Comparison of ENCODE assay signal across 11 cellular contexts in the genomic region with DNA sequence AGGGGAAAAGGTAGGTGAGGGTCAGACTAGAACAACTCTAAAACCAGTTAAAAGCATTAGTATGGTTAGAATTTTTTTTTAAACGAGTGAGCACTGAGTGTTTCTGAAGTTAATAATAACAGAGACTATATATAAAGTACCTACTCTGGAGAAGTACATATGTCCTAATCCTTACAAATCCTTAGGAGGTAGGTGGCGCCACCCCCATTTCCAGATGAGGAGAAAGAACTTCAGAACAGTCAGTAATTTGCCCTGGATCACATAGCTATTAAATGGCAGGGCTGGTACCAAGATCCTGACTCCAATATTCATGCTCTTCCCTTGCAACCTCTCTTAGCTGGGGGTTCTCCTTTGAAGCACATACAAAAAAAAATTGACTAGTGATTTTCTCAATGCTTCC.
DNase-seq lines count a peak whose midpoint lies in the region; ATAC-seq, FAIRE-seq and TF ChIP-seq lines count a peak whose summit lies in the region.
"Had no signal": no experiment of that assay in that cellular context is flagged by ENCODE, and none has a peak within 500 bp of the region (broad histone marks: within the 10 kb centered on the region; RNA-seq: fewer than 3 reads in every experiment).

No MANE protein-coding gene starts in this region.

- no TSS peak for BruUV-seq in GM12878 (replicated peaks; lab: Mats Ljungman, UMichigan)

- CTCF ChIA-PET in GM12878 (lab: Yijun Ruan, JAX): interaction anchor here (0.6 to 4.7 kb wide), 8 partner anchors 8 to 81 kb away, joined by 3 to 24 read pairs (median 6); a partner anchor contains a TSS

- TF ChIP-seq RAD21 in GM12878 (IDR thresholded peaks at IDR 0.05; ENCODE audit: insufficient read depth, low read depth, low read length): no peak

- H3K79me2 ChIP-seq in GM12878 (ENCODE audit: control insufficient read depth, insufficient read depth, low read length) (no peaks in the 10 kb centered on the region), osteoblast (ENCODE audit: insufficient read depth, low read length) (no peaks in the 10 kb centered on the region)

- H3K36me3 ChIP-seq in GM12878 (ENCODE audit: control insufficient read depth in 2 of 2, insufficient read depth in 2 of 2, low read length in 1 of 2): peaks cover 4% of the 10 kb centered on the region in 2 experiments; a peak in 3 of 4 replicates
- no peaks in the 10 kb centered on the region for H3K36me3 ChIP-seq in osteoblast (ENCODE audit: insufficient read depth, low read length)

- intact Hi-C loops in GM12878 (cut with micrococcal nuclease; ENCODE audit: unreplicated experiment): loop anchor here (2.0 kb wide), 1 partner anchor 61 kb away; no protein-coding TSS in a partner anchor

- H3K27me3 ChIP-seq in GM12878 (replicated peaks in 1 of 2; ENCODE audit: control insufficient read depth in 2 of 2, insufficient read depth in 2 of 2, low read length in 1 of 2) (no peaks in the 10 kb centered on the region), osteoblast (ENCODE audit: insufficient read depth, low read length) (no peaks in the 10 kb centered on the region)

- ATAC-seq in GM12878 (no peak), GM18517 (IDR thresholded peaks at IDR 0.05; ENCODE audit: unreplicated experiment) (no peak), HG03175 (IDR thresholded peaks at IDR 0.05; ENCODE audit: unreplicated experiment) (no peak)
- ATAC-seq: sciatic nerve had no signal

- peak; percentile 23; the same call in 1 of the 2 replicates for TF ChIP-seq CTCF in LNCAP (IDR thresholded peaks at IDR 0.05)
- TF ChIP-seq CTCF in GM12878 (IDR thresholded peaks at IDR 0.05 in 2 of 3, conservative IDR thresholded peaks at IDR 0.05 in 1 of 3; ENCODE audit: control insufficient read depth in 2 of 3, extremely low read depth in 1 of 3, insufficient read depth in 1 of 3, low read depth in 3 of 3, low read length in 3 of 3): no peak; a peak in 1 of 6 replicates
- TF ChIP-seq CTCF in osteoblast (IDR thresholded peaks at IDR 0.05; ENCODE audit: extremely low read depth, low read depth, low read length): peak; percentile 34

- SMC1A ChIA-PET in GM12878 (lab: Charles Lee; ENCODE audit: uncharacterized antibody, unreplicated experiment): interaction anchor here (0.6 to 2.8 kb wide), 5 partner anchors 61 to 726 kb away, joined by 3 to 26 read pairs (median 3); a partner anchor contains a TSS

- DNase-seq in DMS 273 (lab: John Stamatoyannopoulos, UW; ENCODE audit: unreplicated experiment): peak; percentile 51
- DNase-seq in DMS 273 treated with DMSO at 0.1 percent for 48 hours (lab: John Stamatoyannopoulos, UW): no peak
- DNase-seq in GM12878 (ENCODE audit: low read depth, low spot score): no peak
- no peak for DNase-seq in osteoblast (ENCODE audit: insufficient read length, low spot score, missing footprints)
- no peak for DNase-seq in frontal cortex (ENCODE audit: low spot score in 2 of 2)
- DNase-seq: 8988T, NCI-H1930 had no signal

- no peak for TF ChIP-seq POLR2A in GM12878 (IDR thresholded peaks at IDR 0.05; ENCODE audit: low read depth, low read length)

- H3K9me3 ChIP-seq in GM12878 (replicated peaks; ENCODE audit: control insufficient read depth, insufficient read depth, low read length) (no peaks in the 10 kb centered on the region), osteoblast (ENCODE audit: low read depth, low read length) (no peaks in the 10 kb centered on the region)

- no peak overlapping the region for H3K4me3 ChIP-seq in GM12878
- no peak overlapping the region for H3K4me3 ChIP-seq in osteoblast (ENCODE audit: insufficient read depth, low read length)

- POLR2A ChIA-PET in GM12878 (lab: Charles Lee): interaction anchor here (0.6 kb wide), 1 partner anchor 83 kb away, joined by 4 read pairs; no protein-coding TSS in a partner anchor

- TF ChIP-seq EP300 in GM12878 (IDR thresholded peaks at IDR 0.05; ENCODE audit: borderline replicate concordance in 1 of 2, control insufficient read depth in 1 of 2, low read depth in 2 of 2, low read length in 2 of 2): no peak

- H3K4me2 ChIP-seq in GM12878 (ENCODE audit: control insufficient read depth, insufficient read depth) (no peak overlapping the region), osteoblast (ENCODE audit: insufficient read depth, low read length) (no peak overlapping the region)

- no peak overlapping the region for H2AFZ ChIP-seq in GM12878 (ENCODE audit: control insufficient read depth, low read depth, low read length)
- no peak overlapping the region for H2AFZ ChIP-seq in osteoblast (ENCODE audit: low read length)

- 65% methylated on average over 2 of the region's 2 CpGs for WGBS in GM12878 (ENCODE audit: insufficient coverage, insufficient replicate concordance, low lambda C conversion rate, missing lambda C conversion rate)

- H3K4me1 ChIP-seq in GM12878 (ENCODE audit: control insufficient read depth, insufficient read depth, low read length) (peaks cover 15% of the 10 kb centered on the region), osteoblast (ENCODE audit: insufficient read depth, low read length) (no peaks in the 10 kb centered on the region)

- no peaks in the 10 kb centered on the region for H4K20me1 ChIP-seq in GM12878 (ENCODE audit: control insufficient read depth, insufficient read depth)
- no peaks in the 10 kb centered on the region for H4K20me1 ChIP-seq in osteoblast (ENCODE audit: insufficient read depth, low read length)

- H3K27ac ChIP-seq in GM12878 (ENCODE audit: control insufficient read depth, insufficient read depth): peak overlapping the region; percentile 54; the same call in 1 of the 2 replicates
- H3K27ac ChIP-seq in osteoblast (ENCODE audit: low read depth, low read length): no peak overlapping the region

- no peak for FAIRE-seq in GM12878 (lab: Jason Lieb, UNC)
- no peak for FAIRE-seq in frontal cortex (lab: Jason Lieb, UNC)

- RAD21 ChIA-PET in GM12878 (lab: Charles Lee; ENCODE audit: unreplicated experiment): interaction anchor here (1.6 to 2.7 kb wide), 3 partner anchors 57 to 77 kb away, joined by 5 to 19 read pairs (median 8); no protein-coding TSS in a partner anchor

- H3K9ac ChIP-seq in GM12878 (ENCODE audit: control insufficient read depth, insufficient read depth, low read length): no peak overlapping the region

- in situ Hi-C loops in GM12878 (cut with MboI): no loop called here

TF ChIP-seq in GM12878, 131 proteins besides CTCF, POLR2A, EP300 and RAD21:
- TF ChIP-seq, protein P1, sequence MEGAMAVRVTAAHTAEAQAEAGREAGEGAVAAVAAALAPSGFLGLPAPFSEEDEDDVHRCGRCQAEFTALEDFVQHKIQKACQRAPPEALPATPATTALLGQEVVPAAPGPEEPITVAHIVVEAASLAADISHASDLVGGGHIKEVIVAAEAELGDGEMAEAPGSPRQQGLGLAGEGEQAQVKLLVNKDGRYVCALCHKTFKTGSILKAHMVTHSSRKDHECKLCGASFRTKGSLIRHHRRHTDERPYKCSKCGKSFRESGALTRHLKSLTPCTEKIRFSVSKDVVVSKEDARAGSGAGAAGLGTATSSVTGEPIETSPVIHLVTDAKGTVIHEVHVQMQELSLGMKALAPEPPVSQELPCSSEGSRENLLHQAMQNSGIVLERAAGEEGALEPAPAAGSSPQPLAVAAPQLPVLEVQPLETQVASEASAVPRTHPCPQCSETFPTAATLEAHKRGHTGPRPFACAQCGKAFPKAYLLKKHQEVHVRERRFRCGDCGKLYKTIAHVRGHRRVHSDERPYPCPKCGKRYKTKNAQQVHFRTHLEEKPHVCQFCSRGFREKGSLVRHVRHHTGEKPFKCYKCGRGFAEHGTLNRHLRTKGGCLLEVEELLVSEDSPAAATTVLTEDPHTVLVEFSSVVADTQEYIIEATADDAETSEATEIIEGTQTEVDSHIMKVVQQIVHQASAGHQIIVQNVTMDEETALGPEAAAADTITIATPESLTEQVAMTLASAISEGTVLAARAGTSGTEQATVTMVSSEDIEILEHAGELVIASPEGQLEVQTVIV (IDR thresholded peaks at IDR 0.05; ENCODE audit: borderline replicate concordance, partially characterized antibody): no peak
- TF ChIP-seq TCF3 (IDR thresholded peaks at IDR 0.05; ENCODE audit: borderline replicate concordance, insufficient read depth, low read depth, low read length): no peak
- TF ChIP-seq RUNX3 (IDR thresholded peaks at IDR 0.05; ENCODE audit: low read length): no peak
- no peak for TF ChIP-seq ZNF217 (IDR thresholded peaks at IDR 0.05)

Comparison
In these comparisons a context has a peak if more than half of its experiments do, and no peak if none do; other contexts are left out.
1. CTCF ChIP-seq: peak in LNCAP (single experiment) and osteoblast (single experiment); none in GM12878 (0 of 3).